Comparison of ENCODE assay signal across 1 cellular context in genomic region chr5:139390639-139391569, GRCh38.
TF ChIP-seq lines count a peak whose summit lies in the region.

No MANE protein-coding gene starts in this region.

TF ChIP-seq in GM12878, 131 proteins besides CTCF, POLR2A, EP300 and RAD21:
- TF ChIP-seq CHD4 (IDR thresholded peaks at IDR 0.05) (no peak), ZZZ3 (IDR thresholded peaks at IDR 0.05; ENCODE audit: control insufficient read depth, insufficient read length, low read depth) (no peak), TCF12 (IDR thresholded peaks at IDR 0.05; ENCODE audit: low read depth, low read length) (no peak), ATF2 (IDR thresholded peaks at IDR 0.05; ENCODE audit: low read length) (no peak), BACH1 (IDR thresholded peaks at IDR 0.05; ENCODE audit: borderline replicate concordance) (no peak), SUZ12 (IDR thresholded peaks at IDR 0.05; ENCODE audit: unreplicated experiment) (no peak), SKIL (IDR thresholded peaks at IDR 0.05; ENCODE audit: low read depth, poor library complexity, severe bottlenecking) (no peak), TARDBP (IDR thresholded peaks at IDR 0.05; ENCODE audit: borderline replicate concordance) (no peak), REST (IDR thresholded peaks at IDR 0.05; ENCODE audit: low read depth, low read length) (no peak), E2F4 (IDR thresholded peaks at IDR 0.05; ENCODE audit: low read depth, low read length) (no peak), ELK1 (IDR thresholded peaks at IDR 0.05; ENCODE audit: low read depth, low read length) (no peak), LARP7 (IDR thresholded peaks at IDR 0.05) (no peak), CREM (IDR thresholded peaks at IDR 0.05; ENCODE audit: low read depth) (no peak), GATAD2B (conservative IDR thresholded peaks at IDR 0.05; ENCODE audit: low read depth) (no peak), RBBP5 (conservative IDR thresholded peaks at IDR 0.05) (no peak), ZNF687 (IDR thresholded peaks at IDR 0.05) (no peak), BCLAF1 (IDR thresholded peaks at IDR 0.05) (no peak)
